In the genomic region with DNA sequence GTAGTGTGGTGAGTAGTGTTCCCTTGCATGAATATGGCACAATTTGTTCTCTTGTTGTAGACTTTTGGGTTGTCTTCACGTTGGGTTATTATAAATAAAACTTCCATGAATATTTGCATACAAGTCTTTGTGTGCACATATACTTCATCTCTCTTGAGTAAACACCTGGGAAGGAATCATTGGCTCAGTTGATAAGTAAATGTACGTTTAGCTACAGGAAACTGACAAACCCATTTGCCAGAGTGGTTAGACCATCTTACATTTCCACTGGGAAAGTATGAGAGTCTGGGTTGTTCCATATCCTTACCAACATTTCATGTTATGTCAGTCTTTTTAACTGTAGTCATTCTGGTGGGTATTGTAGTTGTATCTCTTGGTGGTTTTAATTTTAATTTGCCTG, we compare ENCODE assay signal across 26 cellular contexts.
"Had no signal": no experiment of that assay in that cellular context is flagged by ENCODE, and none has a peak within 500 bp of the region (broad histone marks: within the 10 kb centered on the region; RNA-seq: fewer than 3 reads in every experiment).

No MANE protein-coding gene starts in this region.

- FAIRE-seq: frontal cortex had no signal

- DNase-seq: dermis blood vessel endothelial cell; effector memory CD8-positive, alpha-beta T cell; erythroblast; esophagus squamous epithelium; hypothalamus; immature natural killer cell; islet precursor cell; left ventricle myocardium superior; natural killer cell; pancreas; stimulated activated CD4-positive, alpha-beta T cell treated with anti-CD3 and anti-CD28 coated beads, Interleukin-12 subunit alpha, Interleukin-12 subunit beta, amount 100 ng/mL, for 4 hours; stimulated activated CD4-positive, alpha-beta T cell treated with anti-CD3 and anti-CD28 coated beads, Interleukin-1b, Interleukin-23, amount 100 ng/mL, for 48 hours; stimulated activated CD4-positive, alpha-beta T cell treated with anti-CD3 and anti-CD28 coated beads, Interleukin-4, amount 100 ng/mL, for 1 hour; stimulated activated CD8-positive, alpha-beta memory T cell treated with anti-CD3 and anti-CD28 coated beads, Interleukin-4, amount 100 ng/mL, for 48 hours; stimulated activated naive CD4-positive, alpha-beta T cell; stimulated activated naive CD8-positive, alpha-beta T cell treated with anti-CD3 and anti-CD28 coated beads, Interleukin-15, amount 100 ng/mL, for 72 hours; transverse colon; upper lobe of right lung; uterus had no signal

- H3K9me3 Mint-ChIP-seq: effector memory CD8-positive, alpha-beta T cell; immature natural killer cell; memory B cell; natural killer cell; stimulated activated naive CD8-positive, alpha-beta T cell treated with anti-CD3 and anti-CD28 coated beads, Interleukin-15, amount 100 ng/mL, for 72 hours had no signal

- H3K27me3 ChIP-seq: esophagus squamous epithelium, neutrophil, pancreas, suprapubic skin, transverse colon, upper lobe of right lung, uterus had no signal

- H3K4me2 ChIP-seq: smooth muscle cell had no signal

- H3K4me3 Mint-ChIP-seq: effector memory CD8-positive, alpha-beta T cell; immature natural killer cell; memory B cell; natural killer cell; stimulated activated naive CD8-positive, alpha-beta T cell treated with anti-CD3 and anti-CD28 coated beads, Interleukin-15, amount 100 ng/mL, for 72 hours had no signal

- H3K36me3 ChIP-seq: esophagus squamous epithelium, neutrophil, pancreas, suprapubic skin, transverse colon, upper lobe of right lung, uterus had no signal

- H3K27ac ChIP-seq: coronary artery, neutrophil, pancreas, suprapubic skin, transverse colon, upper lobe of right lung had no signal

- H3K9me3 ChIP-seq: esophagus squamous epithelium, neutrophil, pancreas, suprapubic skin, transverse colon, upper lobe of right lung, uterus had no signal

- H3K4me1 ChIP-seq: uterus had no signal

- ATAC-seq: effector memory CD8-positive, alpha-beta T cell; natural killer cell; pancreas; stimulated activated naive CD8-positive, alpha-beta T cell treated with anti-CD3 and anti-CD28 coated beads, Interleukin-15, amount 100 ng/mL, for 72 hours; upper lobe of right lung had no signal

- H3K4me3 ChIP-seq: coronary artery, esophagus squamous epithelium, lung, pancreas, smooth muscle cell, suprapubic skin, transverse colon, upper lobe of right lung, uterus had no signal

- H3K27ac Mint-ChIP-seq: effector memory CD8-positive, alpha-beta T cell; memory B cell; natural killer cell; stimulated activated naive CD8-positive, alpha-beta T cell treated with anti-CD3 and anti-CD28 coated beads, Interleukin-15, amount 100 ng/mL, for 72 hours had no signal

- H3K27me3 Mint-ChIP-seq: effector memory CD8-positive, alpha-beta T cell; memory B cell; stimulated activated naive CD8-positive, alpha-beta T cell treated with anti-CD3 and anti-CD28 coated beads, Interleukin-15, amount 100 ng/mL, for 72 hours had no signal

- H3K36me3 Mint-ChIP-seq: natural killer cell had no signal
